In the genomic region with DNA sequence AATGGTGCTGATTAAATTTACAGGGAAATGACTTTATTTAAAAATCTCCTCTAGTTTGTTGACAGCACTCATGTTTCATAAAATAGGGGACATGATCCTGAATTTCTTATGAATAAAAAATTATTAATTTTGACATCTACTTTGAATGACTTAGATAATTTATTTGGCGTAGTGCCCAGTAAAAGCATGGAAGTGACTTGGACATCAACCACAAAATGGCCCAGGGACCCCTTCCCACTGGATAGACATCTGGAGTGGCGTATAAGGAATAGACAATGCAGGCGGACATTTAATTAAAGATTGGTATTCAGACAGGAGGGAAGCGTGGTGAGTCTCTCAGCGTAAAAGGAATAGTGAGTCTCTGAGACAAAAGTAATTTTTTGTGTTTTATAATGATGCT, we compare ENCODE assay signal across 15 cellular contexts.
"Had no signal": no experiment of that assay in that cellular context is flagged by ENCODE, and none has a peak within 500 bp of the region (broad histone marks: within the 10 kb centered on the region; RNA-seq: fewer than 3 reads in every experiment).

No MANE protein-coding gene starts in this region.

- H3K36me3 ChIP-seq: ascending aorta, gastroesophageal sphincter, suprapubic skin, WERI-Rb-1 had no signal

- H3K4me3 ChIP-seq: ascending aorta, gastroesophageal sphincter, skin epidermis, suprapubic skin had no signal

- DNase-seq: activated CD4-positive, alpha-beta T cell treated with anti-CD3 and anti-CD28 coated beads for 1 hour; activated CD4-positive, alpha-beta T cell treated with anti-CD3 and anti-CD28 coated beads, Interleukin-2, amount 50 U/mL, for 4 hours; activated effector memory CD4-positive, alpha-beta T cell treated with anti-CD3 and anti-CD28 coated beads, Interleukin-2, amount 50 U/mL, for 16 hours; activated T-cell treated with anti-CD3 and anti-CD28 coated beads, Interleukin-2, amount 50 U/mL, for 72 hours; effector CD4-positive, alpha-beta T cell; left cardiac atrium; posterior cingulate gyrus; stimulated activated CD4-positive, alpha-beta T cell treated with anti-CD3 and anti-CD28 coated beads, Interleukin-15, amount 100 ng/mL, for 24 hours; stimulated activated CD4-positive, alpha-beta T cell treated with anti-CD3 and anti-CD28 coated beads, Interleukin-4, amount 100 ng/mL, for 1 hour; stimulated activated naive CD8-positive, alpha-beta T cell treated with anti-CD3 and anti-CD28 coated beads, Interleukin-15, amount 100 ng/mL, for 72 hours; WERI-Rb-1 had no signal

- H3K27ac ChIP-seq: ascending aorta, gastroesophageal sphincter, skin epidermis, suprapubic skin, WERI-Rb-1 had no signal

- H3K9me3 ChIP-seq: ascending aorta, gastroesophageal sphincter, suprapubic skin had no signal

- H3K27me3 ChIP-seq: ascending aorta, gastroesophageal sphincter, suprapubic skin had no signal

- H3K4me1 ChIP-seq: gastroesophageal sphincter, suprapubic skin had no signal
